In the genomic region with DNA sequence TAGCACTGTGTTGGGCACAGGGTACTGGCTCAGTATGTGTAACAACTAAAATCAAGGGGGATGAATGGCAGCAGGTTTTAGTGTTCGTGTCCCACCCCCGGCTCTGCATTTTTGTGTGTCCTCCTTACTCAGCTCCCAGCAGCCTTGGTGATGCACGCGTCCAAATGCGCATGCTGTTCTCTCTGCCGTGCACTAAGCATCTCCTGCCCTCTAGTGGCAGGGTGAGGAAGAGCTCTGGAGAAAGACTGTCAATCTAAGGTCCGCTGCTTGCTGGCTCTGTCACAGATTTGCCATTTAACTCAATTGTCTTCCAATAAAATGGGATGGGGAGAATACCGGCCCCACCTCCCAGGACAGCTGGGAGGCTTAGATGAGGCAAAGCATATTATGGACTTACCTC, we compare ENCODE assay signal across 1 cellular context.
TF ChIP-seq lines count a peak whose summit lies in the region.

No MANE protein-coding gene starts in this region.

TF ChIP-seq in SK-N-SH, 30 proteins besides CTCF, POLR2A, EP300 and RAD21 (continued from another document):
- no peak for TF ChIP-seq USF2 (IDR thresholded peaks at IDR 0.05; ENCODE audit: borderline replicate concordance, low read depth, low read length)
- no peak for TF ChIP-seq TEAD4 (IDR thresholded peaks at IDR 0.05; ENCODE audit: borderline replicate concordance, insufficient read depth)
- no peak for TF ChIP-seq MEF2A (IDR thresholded peaks at IDR 0.05; ENCODE audit: borderline replicate concordance, low read depth)
- TF ChIP-seq, protein P1, sequence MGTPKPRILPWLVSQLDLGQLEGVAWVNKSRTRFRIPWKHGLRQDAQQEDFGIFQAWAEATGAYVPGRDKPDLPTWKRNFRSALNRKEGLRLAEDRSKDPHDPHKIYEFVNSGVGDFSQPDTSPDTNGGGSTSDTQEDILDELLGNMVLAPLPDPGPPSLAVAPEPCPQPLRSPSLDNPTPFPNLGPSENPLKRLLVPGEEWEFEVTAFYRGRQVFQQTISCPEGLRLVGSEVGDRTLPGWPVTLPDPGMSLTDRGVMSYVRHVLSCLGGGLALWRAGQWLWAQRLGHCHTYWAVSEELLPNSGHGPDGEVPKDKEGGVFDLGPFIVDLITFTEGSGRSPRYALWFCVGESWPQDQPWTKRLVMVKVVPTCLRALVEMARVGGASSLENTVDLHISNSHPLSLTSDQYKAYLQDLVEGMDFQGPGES (IDR thresholded peaks at IDR 0.05; ENCODE audit: low read depth, low read length), result no peak
- TF ChIP-seq ZBTB33 (IDR thresholded peaks at IDR 0.05; ENCODE audit: borderline replicate concordance, low read depth), result no peak
- no peak for TF ChIP-seq SIN3A (IDR thresholded peaks at IDR 0.05; ENCODE audit: borderline replicate concordance, low read depth, low read length)
- TF ChIP-seq ELF1 (IDR thresholded peaks at IDR 0.05), result no peak
